12 cellular contexts compared by ENCODE assay signal in genomic region chrX:50211510-50211909, GRCh38. TPM values are rescaled to one million over a fixed set of nuclear protein-coding genes. Genes with fewer than 3 reads are reported as not detected.
DNase-seq lines count a peak whose midpoint lies in the region; ATAC-seq, FAIRE-seq and TF ChIP-seq lines count a peak whose summit lies in the region.
"Had no signal": no experiment of that assay in that cellular context is flagged by ENCODE, and none has a peak within 500 bp of the region (broad histone marks: within the 10 kb centered on the region; RNA-seq: fewer than 3 reads in every experiment).

No MANE protein-coding gene starts in this region.

- H3K9me1 ChIP-seq in endothelial cell of umbilical vein (replicated peaks; ENCODE audit: control insufficient read depth, extremely low read depth, insufficient read depth, low read length), result no peaks in the 10 kb centered on the region

- H3K4me3 ChIP-seq in GM06990 (replicated peaks; ENCODE audit: low read depth, low read length) (no peak overlapping the region), endothelial cell of umbilical vein (replicated peaks in 1 of 3; ENCODE audit: insufficient read depth in 1 of 3, low read depth in 1 of 3, low read length in 3 of 3) (no peak overlapping the region)

- ATAC-seq in GM18498 (IDR thresholded peaks at IDR 0.05; ENCODE audit: unreplicated experiment) (no peak), HG03045 (IDR thresholded peaks at IDR 0.05; ENCODE audit: unreplicated experiment) (no peak)

- FAIRE-seq in endothelial cell of umbilical vein (lab: Jason Lieb, UNC), result no peak

- TF ChIP-seq POLR2A in endothelial cell of umbilical vein (IDR thresholded peaks at IDR 0.05; ENCODE audit: low read depth, low read length), result no peak

- no peaks in the 10 kb centered on the region for H4K20me1 ChIP-seq in endothelial cell of umbilical vein (replicated peaks; ENCODE audit: control insufficient read depth, extremely low read depth, insufficient read depth, low read length)

- intact Hi-C loops in endothelial cell of umbilical vein (cut with micrococcal nuclease), result no loop called here

- H3K27ac ChIP-seq in 22Rv1 (no peak overlapping the region), endothelial cell of umbilical vein (ENCODE audit: insufficient read depth, low read depth, low read length) (no peak overlapping the region)

- no peaks in the 10 kb centered on the region for H3K9me3 ChIP-seq in endothelial cell of umbilical vein (replicated peaks; ENCODE audit: control insufficient read depth, insufficient read depth, low read length)

- dilution Hi-C loops in endothelial cell of umbilical vein (cut with MboI; ENCODE audit: extremely low pct_ligation_motif_present, low sequenced_read_pairs), result no loop called here

- H3K27me3 ChIP-seq in GM06990 (replicated peaks; ENCODE audit: control insufficient read depth, insufficient read depth, low read length), result no peaks in the 10 kb centered on the region
- no peaks in the 10 kb centered on the region for H3K27me3 ChIP-seq in endothelial cell of umbilical vein (ENCODE audit: control insufficient read depth in 2 of 2, insufficient read depth in 2 of 2, low read length in 2 of 2)

- no peaks in the 10 kb centered on the region for H3K79me2 ChIP-seq in endothelial cell of umbilical vein (ENCODE audit: control insufficient read depth, insufficient read depth, low read length)

- H3K36me3 ChIP-seq in GM06990 (ENCODE audit: control insufficient read depth, insufficient read depth, low read length) (no peaks in the 10 kb centered on the region), endothelial cell of umbilical vein (ENCODE audit: control insufficient read depth in 2 of 2, extremely low read depth in 1 of 2, insufficient read depth in 2 of 2, low read length in 2 of 2) (no peaks in the 10 kb centered on the region)

- CTCF ChIA-PET in endothelial cell of umbilical vein (lab: Charles Lee), result interaction anchor here (1.5 to 2.5 kb wide), 3 partner anchors 12 to 332 kb away, joined by 3 to 8 read pairs (median 4); partner anchors contain the start of gene USP27X

- POLR2A ChIA-PET in endothelial cell of umbilical vein (lab: Charles Lee), result no interaction called here

- TF ChIP-seq CTCF in 22Rv1 (IDR thresholded peaks at IDR 0.05) (peak; percentile 27; the same call in 1 of the 2 replicates), GM06990 (IDR thresholded peaks at IDR 0.05; ENCODE audit: insufficient read depth, low read length, poor library complexity, severe bottlenecking) (peak; percentile 45), endothelial cell of umbilical vein (IDR thresholded peaks at IDR 0.05; ENCODE audit: extremely low read depth in 1 of 2, insufficient read depth in 1 of 2, low read depth in 1 of 2, low read length in 2 of 2) (peak; percentile 4 to 19)

- DNase-seq in GM06990 (ENCODE audit: extremely low read depth, insufficient read length), result no peak
- peak; percentile 12 for DNase-seq in NCI-H69 (lab: John Stamatoyannopoulos, UW)
- DNase-seq in endothelial cell of umbilical vein (ENCODE audit: low read depth, low spot score), result no peak
- DNase-seq in stimulated activated CD4-positive, alpha-beta T cell treated with anti-CD3 and anti-CD28 coated beads, Interleukin-15, amount 100 ng/mL, for 24 hours, result no peak
- no peak for DNase-seq in activated CD4-positive, CD25-positive, alpha-beta regulatory T cell (lab: John Stamatoyannopoulos, UW)
- DNase-seq: activated CD4-positive, alpha-beta T cell treated with anti-CD3 and anti-CD28 coated beads, Interleukin-2, amount 50 U/mL, for 4 hours; NCI-H1417 had no signal

- BruUV-seq in endothelial cell of umbilical vein (replicated peaks; lab: Mats Ljungman, UMichigan), result no TSS peak

- H3K4me2 ChIP-seq in endothelial cell of umbilical vein (ENCODE audit: insufficient read depth, low read length), result no peak overlapping the region

- H3K9ac ChIP-seq in endothelial cell of umbilical vein (replicated peaks; ENCODE audit: extremely low read depth, insufficient read depth, low read length), result no peak overlapping the region

- H3K4me1 ChIP-seq in endothelial cell of umbilical vein (ENCODE audit: control insufficient read depth, extremely low read depth, insufficient read depth, low read length), result no peaks in the 10 kb centered on the region

- no peak overlapping the region for H2AFZ ChIP-seq in endothelial cell of umbilical vein (ENCODE audit: low read depth, low read length)

TF ChIP-seq in endothelial cell of umbilical vein, 7 proteins besides CTCF, POLR2A, EP300 and RAD21:
- no peak for TF ChIP-seq GATA2 (IDR thresholded peaks at IDR 0.05; ENCODE audit: insufficient read depth, insufficient read length, low read depth, low read length)
- no peak for TF ChIP-seq MAX (IDR thresholded peaks at IDR 0.05; ENCODE audit: insufficient read depth, insufficient read length)

RNA-seq across cellular contexts. Expression of gene CCNB3, which starts 6.9 kb away (rescaled TPM):
- total RNA-seq in endothelial cell of umbilical vein, result 0.32 and 0.77 TPM in 2 replicates
- 1.5 and 1.9 TPM in 2 replicates for polyA plus RNA-seq in endothelial cell of umbilical vein
- 1.3 and 1.6 TPM in 2 replicates for polyA plus RNA-seq in endothelial cell of umbilical vein (2011; cell fraction: cytosol; rRNA removed)
- polyA plus RNA-seq in endothelial cell of umbilical vein (2011; cell fraction: nucleus; rRNA removed), result 2.6 and 6.2 TPM in 2 replicates
- polyA plus RNA-seq in endothelial cell of umbilical vein (2012), result 0.37 and 1.3 TPM in 2 replicates
- polyA minus RNA-seq in endothelial cell of umbilical vein, result 0.29 and 0.38 TPM in 2 replicates
- polyA minus RNA-seq in endothelial cell of umbilical vein (2011; cell fraction: cytosol; rRNA and poly(A)+ RNA removed), result 1.1 TPM
- 0.34 and 1.4 TPM in 2 replicates for polyA minus RNA-seq in endothelial cell of umbilical vein (2011; cell fraction: nucleus; rRNA and poly(A)+ RNA removed)

RNA-seq across cellular contexts. Expression of gene AKAP4, which starts 10.7 kb away (rescaled TPM):
- total RNA-seq in endothelial cell of umbilical vein, result not detected in 2 replicates
- polyA plus RNA-seq in endothelial cell of umbilical vein, result not detected in 2 replicates
- not detected in 2 replicates for polyA plus RNA-seq in endothelial cell of umbilical vein (2011; cell fraction: cytosol; rRNA removed)
- polyA plus RNA-seq in endothelial cell of umbilical vein (2011; cell fraction: nucleus; rRNA removed), result 0.09 TPM in 1 of 2 replicates, not detected in the other
- polyA plus RNA-seq in endothelial cell of umbilical vein (2012), result not detected in 2 replicates
- not detected in 2 replicates for polyA minus RNA-seq in endothelial cell of umbilical vein
- polyA minus RNA-seq in endothelial cell of umbilical vein (2011; cell fraction: cytosol; rRNA and poly(A)+ RNA removed), result not detected
- polyA minus RNA-seq in endothelial cell of umbilical vein (2011; cell fraction: nucleus; rRNA and poly(A)+ RNA removed), result not detected in 2 replicates
- total RNA-seq: lower leg skin had no signal
- polyA plus RNA-seq: urinary bladder had no signal
